ENCODE assay signal across 12 cellular contexts in genomic region chr3:99534951-99535704, GRCh38.
DNase-seq lines count a peak whose midpoint lies in the region; TF ChIP-seq lines count a peak whose summit lies in the region.
"Had no signal": no experiment of that assay in that cellular context is flagged by ENCODE, and none has a peak within 500 bp of the region (broad histone marks: within the 10 kb centered on the region; RNA-seq: fewer than 3 reads in every experiment).

No MANE protein-coding gene starts in this region.

- POLR2A ChIA-PET in MCF 10A (lab: Yijun Ruan, JAX), result interaction anchor here (0.7 to 1.5 kb wide), 3 partner anchors 39 to 103 kb away, joined by 3 to 7 read pairs (median 5); partner anchors contain the start of gene COL8A1

- TF ChIP-seq CTCF in MCF 10A (IDR thresholded peaks at IDR 0.05; ENCODE audit: unreplicated experiment) (no peak), breast epithelium (IDR thresholded peaks at IDR 0.05) (no peak), fibroblast of pulmonary artery (IDR thresholded peaks at IDR 0.05; ENCODE audit: low read length, missing control alignments) (no peak)

- intact Hi-C loops in MCF 10A (cut with micrococcal nuclease), result loop anchor here (5.0 kb wide), 1 partner anchor 102 kb away; the partner anchor contains the start of gene COL8A1
- intact Hi-C loops in breast epithelium (cut with DNase I; ENCODE audit: low total_unique reads), result no loop called here

- BruUV-seq in MCF 10A (replicated peaks; lab: Mats Ljungman, UMichigan), result no TSS peak

- no peaks in the 10 kb centered on the region for H3K9me3 Mint-ChIP-seq in MCF 10A (ENCODE audit: unreplicated experiment)

- DNase-seq in MCF 10A (ENCODE audit: unreplicated experiment) (peak; percentile 79), breast epithelium (ENCODE audit: low spot score in 2 of 2) (no peak), NCI-H226 (peak; percentile 51), fibroblast of pulmonary artery (ENCODE audit: low read depth) (peak; percentile 70), NCI-H2171 (lab: John Stamatoyannopoulos, UW) (no peak), ACHN (no peak), HUDEP-2 (lab: John Stamatoyannopoulos, UW; ENCODE audit: unreplicated experiment in 76 of 76) (no peak)
- no peak for DNase-seq in activated CD4-positive, alpha-beta T cell treated with anti-CD3 and anti-CD28 coated beads, Interleukin-2, amount 50 U/mL, for 4 hours
- DNase-seq: colonic mucosa, left ventricle myocardium superior, SHP77, small intestine had no signal

- H3K27me3 Mint-ChIP-seq in MCF 10A (ENCODE audit: insufficient read depth, unreplicated experiment), result no peaks in the 10 kb centered on the region

- no peak overlapping the region for H3K4me3 ChIP-seq in breast epithelium
- H3K4me3 ChIP-seq in fibroblast of pulmonary artery (replicated peaks; ENCODE audit: low read depth, low read length), result no peak overlapping the region
- H3K4me3 ChIP-seq: colonic mucosa had no signal

- H3K27me3 ChIP-seq in breast epithelium, result no peaks in the 10 kb centered on the region
- H3K27me3 ChIP-seq: colonic mucosa had no signal

- no peak for TF ChIP-seq POLR2A in breast epithelium (IDR thresholded peaks at IDR 0.05)

- H3K27ac Mint-ChIP-seq in MCF 10A (ENCODE audit: low read depth, unreplicated experiment), result peak overlapping the region; percentile 50

- CTCF ChIA-PET in MCF 10A (lab: Yijun Ruan, JAX), result interaction anchor here (0.6 to 1.3 kb wide), 4 partner anchors 8 to 152 kb away, joined by 3 to 6 read pairs (median 4); no protein-coding TSS in a partner anchor

- in situ Hi-C loops in ACHN (cut with HindIII; ENCODE audit: low pct_ligation_motif_present, low pct_unique_long_range_greater_than_20kb, low sequenced_read_pairs), result no loop called here

- no peak overlapping the region for H3K27ac ChIP-seq in breast epithelium
- H3K27ac ChIP-seq: colonic mucosa had no signal

- H3K36me3 Mint-ChIP-seq in MCF 10A (ENCODE audit: insufficient read depth, unreplicated experiment), result no peaks in the 10 kb centered on the region

- no peaks in the 10 kb centered on the region for H3K36me3 ChIP-seq in breast epithelium
- H3K36me3 ChIP-seq: colonic mucosa had no signal

- no peak overlapping the region for H3K4me3 Mint-ChIP-seq in MCF 10A (ENCODE audit: unreplicated experiment)

- H3K4me1 Mint-ChIP-seq in MCF 10A (ENCODE audit: insufficient read depth, unreplicated experiment), result peaks cover 26% of the 10 kb centered on the region

- H3K4me1 ChIP-seq in breast epithelium, result no peaks in the 10 kb centered on the region
- H3K4me1 ChIP-seq: colonic mucosa had no signal

- H3K9me3 ChIP-seq in breast epithelium, result no peaks in the 10 kb centered on the region
- H3K9me3 ChIP-seq: colonic mucosa had no signal

Comparison
In these comparisons a context has a peak if more than half of its experiments do, and no peak if none do; other contexts are left out.
1. DNase-seq: peak in MCF 10A (single experiment), NCI-H226 (single experiment) and fibroblast of pulmonary artery (single experiment); none in breast epithelium (0 of 2), NCI-H2171 (single experiment), activated CD4-positive, alpha-beta T cell treated with anti-CD3 and anti-CD28 coated beads, Interleukin-2, amount 50 U/mL, for 4 hours (0 of 2), ACHN (single experiment) and HUDEP-2 (0 of 76).